In genomic region chr9:137716694-137717287, GRCh38 we compare ENCODE assay signal across 1 cellular context.
TF ChIP-seq lines count a peak whose summit lies in the region.

No MANE protein-coding gene starts in this region.

TF ChIP-seq in SK-N-SH treated with all-trans-retinoic acid at 6 μM for 48 hours, 23 proteins besides CTCF, POLR2A, EP300 and RAD21 (continued from another document):
- TF ChIP-seq ARNTL (CRISPR knock-in tag; IDR thresholded peaks at IDR 0.05; ENCODE audit: borderline replicate concordance, low read depth), result no peak
- TF ChIP-seq CREB5 (CRISPR knock-in tag; IDR thresholded peaks at IDR 0.05; ENCODE audit: low read depth), result no peak
- TF ChIP-seq CSRNP3 (CRISPR knock-in tag; IDR thresholded peaks at IDR 0.05), result no peak
- no peak for TF ChIP-seq GLIS3 (CRISPR knock-in tag; IDR thresholded peaks at IDR 0.05)
- TF ChIP-seq PATZ1 (CRISPR knock-in tag; IDR thresholded peaks at IDR 0.05; ENCODE audit: borderline replicate concordance), result no peak
- no peak for TF ChIP-seq ESRRG (CRISPR knock-in tag; IDR thresholded peaks at IDR 0.05)
- TF ChIP-seq ZNF565 (CRISPR knock-in tag; conservative IDR thresholded peaks at IDR 0.05; ENCODE audit: low read depth), result no peak
- TF ChIP-seq TOX (CRISPR knock-in tag; IDR thresholded peaks at IDR 0.05; ENCODE audit: borderline replicate concordance), result no peak
- no peak for TF ChIP-seq PPARA (CRISPR knock-in tag; IDR thresholded peaks at IDR 0.05; ENCODE audit: borderline replicate concordance)
- TF ChIP-seq ZC3H10 (CRISPR knock-in tag; IDR thresholded peaks at IDR 0.05), result no peak
